Comparison of ENCODE assay signal across 11 cellular contexts in genomic region chr1:185636848-185637247, GRCh38.
A peak's percentile ranks its signal among the peaks of the same experiment; 100 is the strongest.
DNase-seq lines count a peak whose midpoint lies in the region; ATAC-seq and TF ChIP-seq lines count a peak whose summit lies in the region.
"Had no signal": no experiment of that assay in that cellular context is flagged by ENCODE, and none has a peak within 500 bp of the region (broad histone marks: within the 10 kb centered on the region; RNA-seq: fewer than 3 reads in every experiment).

No MANE protein-coding gene starts in this region.

- H3K4me3 Mint-ChIP-seq in activated naive CD8-positive, alpha-beta T cell treated with anti-CD3 and anti-CD28 coated beads, Interleukin-2, amount 10 ng/mL, durations not matched to agents 7 days and 5 days = peak overlapping the region; percentile 43

- no peak overlapping the region for H3K27ac ChIP-seq in esophagus squamous epithelium
- H3K27ac ChIP-seq: colonic mucosa had no signal

- no peak for TF ChIP-seq CTCF in esophagus squamous epithelium (IDR thresholded peaks at IDR 0.05)

- H3K27me3 Mint-ChIP-seq in activated naive CD8-positive, alpha-beta T cell treated with anti-CD3 and anti-CD28 coated beads, Interleukin-2, amount 10 ng/mL, durations not matched to agents 7 days and 5 days = no peaks in the 10 kb centered on the region

- peaks cover 28% of the 10 kb centered on the region for H3K9me3 Mint-ChIP-seq in activated naive CD8-positive, alpha-beta T cell treated with anti-CD3 and anti-CD28 coated beads, Interleukin-2, amount 10 ng/mL, durations not matched to agents 7 days and 5 days

- no peak for DNase-seq in activated naive CD8-positive, alpha-beta T cell treated with anti-CD3 and anti-CD28 coated beads, Interleukin-2, amount 10 ng/mL, durations not matched to agents 7 days and 5 days
- DNase-seq in NCI-H774 (lab: John Stamatoyannopoulos, UW) (no peak), hippocampal formation (lab: John Stamatoyannopoulos, UW) (no peak), esophagus squamous epithelium (lab: John Stamatoyannopoulos, UW) (no peak), NCI-H446 (lab: John Stamatoyannopoulos, UW) (no peak)
- DNase-seq: colonic mucosa, DND-41 had no signal

- POLR2A ChIA-PET in activated naive CD8-positive, alpha-beta T cell treated with anti-CD3 and anti-CD28 coated beads, Interleukin-2, amount 10 ng/mL, durations not matched to agents 7 days and 5 days (lab: Charles Lee) = interaction anchor here (0.6 to 2.3 kb wide), 6 partner anchors 10 to 320 kb away, joined by 3 to 10 read pairs (median 6); partner anchors contain the start of gene IVNS1ABP

- H3K4me3 ChIP-seq in esophagus squamous epithelium = no peak overlapping the region
- H3K4me3 ChIP-seq: colonic mucosa had no signal

- H3K9me3 ChIP-seq in esophagus squamous epithelium = no peaks in the 10 kb centered on the region
- H3K9me3 ChIP-seq: colonic mucosa had no signal

- peaks cover 47% of the 10 kb centered on the region for H3K36me3 Mint-ChIP-seq in activated naive CD8-positive, alpha-beta T cell treated with anti-CD3 and anti-CD28 coated beads, Interleukin-2, amount 10 ng/mL, durations not matched to agents 7 days and 5 days

- no peaks in the 10 kb centered on the region for H3K36me3 ChIP-seq in esophagus squamous epithelium
- H3K36me3 ChIP-seq: colonic mucosa had no signal

- H3K27ac Mint-ChIP-seq in activated naive CD8-positive, alpha-beta T cell treated with anti-CD3 and anti-CD28 coated beads, Interleukin-2, amount 10 ng/mL, durations not matched to agents 7 days and 5 days = peak overlapping the region; percentile 81

- H3K4me1 Mint-ChIP-seq in activated naive CD8-positive, alpha-beta T cell treated with anti-CD3 and anti-CD28 coated beads, Interleukin-2, amount 10 ng/mL, durations not matched to agents 7 days and 5 days = peaks cover 25% of the 10 kb centered on the region

- no peaks in the 10 kb centered on the region for H3K27me3 ChIP-seq in esophagus squamous epithelium
- H3K27me3 ChIP-seq: colonic mucosa had no signal

- TF ChIP-seq POLR2A in GM18505 (IDR thresholded peaks at IDR 0.05; ENCODE audit: borderline replicate concordance, extremely low read depth, insufficient read depth, insufficient read length) = no peak
- TF ChIP-seq POLR2A in esophagus squamous epithelium (IDR thresholded peaks at IDR 0.05) = no peak

- H3K4me1 ChIP-seq in esophagus squamous epithelium = peaks cover 0 to 6% (median 0%) of the 10 kb centered on the region in 3 donors
- H3K4me1 ChIP-seq: colonic mucosa had no signal

- ATAC-seq in GM18505 (IDR thresholded peaks at IDR 0.05; ENCODE audit: unreplicated experiment) (peak; percentile 100), GM19468 (IDR thresholded peaks at IDR 0.05; ENCODE audit: extremely low read depth, unreplicated experiment) (peak; percentile 100), HG03135 (IDR thresholded peaks at IDR 0.05; ENCODE audit: unreplicated experiment) (peak; percentile 100)
- peak; percentile 98 for ATAC-seq in activated naive CD8-positive, alpha-beta T cell treated with anti-CD3 and anti-CD28 coated beads, Interleukin-2, amount 10 ng/mL, durations not matched to agents 7 days and 5 days (ENCODE audit: low read depth)
- ATAC-seq: left lobe of liver had no signal

- intact Hi-C loops in esophagus squamous epithelium (cut with DNase I) = no loop called here
